8 cellular contexts compared by ENCODE assay signal in the genomic region with DNA sequence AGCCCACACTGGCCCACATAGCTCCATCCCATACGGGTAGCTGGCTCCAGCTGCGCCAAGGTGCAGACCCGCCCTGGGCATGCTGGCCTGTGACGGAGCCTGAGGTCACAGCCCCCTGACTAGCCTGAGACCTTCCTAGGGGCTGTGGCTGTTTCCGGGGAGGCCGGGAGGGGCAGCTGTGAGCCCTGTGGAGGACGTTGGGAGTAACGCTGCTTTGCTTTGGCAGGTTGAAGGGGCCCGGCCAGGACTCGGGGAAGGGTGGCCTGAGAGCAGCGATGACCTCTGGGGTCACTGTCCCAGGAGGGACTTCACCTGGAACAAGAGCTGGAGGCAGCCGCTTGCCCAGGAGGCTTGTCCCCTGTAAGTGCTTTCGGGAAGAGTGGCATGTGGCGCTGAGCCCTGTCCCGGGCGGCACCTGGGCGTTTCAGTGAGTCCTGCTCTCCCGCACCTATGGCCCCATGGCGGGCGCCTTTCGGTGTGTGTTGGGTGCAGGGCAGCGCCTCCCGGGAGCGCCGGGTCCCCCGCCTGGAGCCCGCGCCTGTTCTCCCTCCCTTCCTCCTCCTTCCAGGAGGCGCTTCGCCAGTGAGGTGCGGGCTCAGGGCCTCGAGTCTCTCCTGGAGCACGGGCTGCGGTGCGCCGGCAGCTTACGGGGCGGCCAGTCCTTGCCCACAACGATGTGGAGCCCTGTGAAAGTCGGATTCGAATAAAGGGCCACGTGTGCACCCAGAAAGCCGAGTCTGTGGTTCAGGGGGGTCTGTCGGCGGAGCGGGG. TPM values are rescaled to one million over a fixed set of nuclear protein-coding genes. Genes with fewer than 3 reads are reported as not detected.
DNase-seq lines count a peak whose midpoint lies in the region; ATAC-seq and TF ChIP-seq lines count a peak whose summit lies in the region.

No MANE protein-coding gene starts in this region.

- H3K9ac ChIP-seq in liver (ENCODE audit: low read depth in 1 of 2, low read length in 2 of 2) = no peak overlapping the region

- no peak for TF ChIP-seq EP300 in transverse colon (IDR thresholded peaks at IDR 0.05; ENCODE audit: low read depth)

- DNase-seq in activated T-cell treated with anti-CD3 and anti-CD28 coated beads, Interleukin-2, amount 50 U/mL, for 4 hours = no peak
- DNase-seq in activated T-cell treated with anti-CD3 and anti-CD28 coated beads, Interleukin-2, amount 50 U/mL, for 48 hours = no peak
- DNase-seq in ascending aorta (ENCODE audit: low spot score in 2 of 2) (no peak), transverse colon (no peak), cerebellar nuclear complex (lab: John Stamatoyannopoulos, UW) (no peak), cortex of kidney (lab: John Stamatoyannopoulos, UW) (no peak), NCI-H146 (lab: John Stamatoyannopoulos, UW) (no peak)

- no peaks in the 10 kb centered on the region for H3K27me3 Mint-ChIP-seq in activated T-cell treated with anti-CD3 and anti-CD28 coated beads, Interleukin-2, amount 50 U/mL, for 4 hours (ENCODE audit: low read depth)

- no peaks in the 10 kb centered on the region for H3K9me3 Mint-ChIP-seq in activated T-cell treated with anti-CD3 and anti-CD28 coated beads, Interleukin-2, amount 50 U/mL, for 4 hours

- H3K36me3 ChIP-seq in ascending aorta = peaks cover 49 to 57% of the 10 kb centered on the region in 2 donors
- peaks cover 20 to 33% (median 23%) of the 10 kb centered on the region in 4 donors for H3K36me3 ChIP-seq in liver (ENCODE audit: control insufficient read depth in 4 of 4, insufficient read depth in 3 of 4, low read depth in 1 of 4, low read length in 3 of 4)
- peaks cover 0 to 28% (median 13%) of the 10 kb centered on the region in 4 donors for H3K36me3 ChIP-seq in transverse colon

- H3K27me3 ChIP-seq in ascending aorta = no peaks in the 10 kb centered on the region
- no peaks in the 10 kb centered on the region for H3K27me3 ChIP-seq in liver (ENCODE audit: control insufficient read depth in 4 of 4, insufficient read depth in 4 of 4, low read length in 3 of 4)
- no peaks in the 10 kb centered on the region for H3K27me3 ChIP-seq in transverse colon

- peak overlapping the region; percentile 78 for H3K4me3 Mint-ChIP-seq in activated T-cell treated with anti-CD3 and anti-CD28 coated beads, Interleukin-2, amount 50 U/mL, for 4 hours

- intact Hi-C loops in ascending aorta (cut with DNase I) (no loop called here), transverse colon (cut with DNase I; ENCODE audit: low total_unique reads) (no loop called here)

- in situ Hi-C loops in transverse colon (cut with MboI; ENCODE audit: low pct_ligation_motif_present in 1 of 4, low pct_unique_long_range_greater_than_20kb in 1 of 4, low sequenced_read_pairs in 3 of 4) = no loop called here

- peaks cover 38% of the 10 kb centered on the region for H3K36me3 Mint-ChIP-seq in activated T-cell treated with anti-CD3 and anti-CD28 coated beads, Interleukin-2, amount 50 U/mL, for 4 hours (ENCODE audit: insufficient read depth)

- TF ChIP-seq POLR2A in transverse colon (IDR thresholded peaks at IDR 0.05) = no peak

- no peak for TF ChIP-seq CTCF in ascending aorta (IDR thresholded peaks at IDR 0.05)
- no peak for TF ChIP-seq CTCF in liver (IDR thresholded peaks at IDR 0.05; ENCODE audit: low read depth, low read length, missing input control)
- no peak for TF ChIP-seq CTCF in transverse colon (IDR thresholded peaks at IDR 0.05)

- no peak for TF ChIP-seq RAD21 in liver (IDR thresholded peaks at IDR 0.05)

- 71% methylated on average over 46 of the region's 46 CpGs for WGBS in liver
- 83 to 87% methylated on average over 3 to 40 of the region's 46 CpGs for WGBS in transverse colon (ENCODE audit: low coverage in 1 of 2), 2 donors

- H3K9me3 ChIP-seq in ascending aorta = no peaks in the 10 kb centered on the region
- no peaks in the 10 kb centered on the region for H3K9me3 ChIP-seq in liver (ENCODE audit: control insufficient read depth in 4 of 4, low read length in 3 of 4)
- H3K9me3 ChIP-seq in transverse colon = no peaks in the 10 kb centered on the region

- peaks cover 49% of the 10 kb centered on the region for H3K4me1 Mint-ChIP-seq in activated T-cell treated with anti-CD3 and anti-CD28 coated beads, Interleukin-2, amount 50 U/mL, for 4 hours (ENCODE audit: low read depth)

- peak overlapping the region; percentile 79 to 86 for H3K4me3 ChIP-seq in ascending aorta
- H3K4me3 ChIP-seq in liver (ENCODE audit: low read depth in 1 of 3, low read length in 3 of 3) = peak overlapping the region in 1 of 3 donors; percentile 66
- H3K4me3 ChIP-seq in transverse colon = peak overlapping the region in 2 of 4 donors; percentile 58 to 59

- H3K27ac ChIP-seq in ascending aorta (peak overlapping the region; percentile 94 to 99), liver (ENCODE audit: low read depth in 1 of 2, low read length in 2 of 2) (peak overlapping the region; percentile 89 to 98), transverse colon (peak overlapping the region; percentile 98 to 100 (median 100))

- no peak for ATAC-seq in activated T-cell treated with anti-CD3 and anti-CD28 coated beads, Interleukin-2, amount 50 U/mL, for 4 hours

- H3K4me1 ChIP-seq in ascending aorta (peaks cover 33 to 55% of the 10 kb centered on the region in 2 donors), liver (ENCODE audit: control insufficient read depth in 4 of 4, insufficient read depth in 4 of 4, low read length in 3 of 4) (peaks cover 24 to 65% (median 58%) of the 10 kb centered on the region in 4 donors), transverse colon (peaks cover 55 to 67% (median 65%) of the 10 kb centered on the region in 4 donors)

TF ChIP-seq in liver, 16 proteins besides CTCF, POLR2A, EP300 and RAD21:
- TF ChIP-seq TAF1 (conservative IDR thresholded peaks at IDR 0.05) (no peak), JUND (IDR thresholded peaks at IDR 0.05) (no peak), FOXA2 (IDR thresholded peaks at IDR 0.05) (no peak), SP1 (IDR thresholded peaks at IDR 0.05) (no peak), FOXA1 (IDR thresholded peaks at IDR 0.05) (no peak)
- TF ChIP-seq, protein P1, sequence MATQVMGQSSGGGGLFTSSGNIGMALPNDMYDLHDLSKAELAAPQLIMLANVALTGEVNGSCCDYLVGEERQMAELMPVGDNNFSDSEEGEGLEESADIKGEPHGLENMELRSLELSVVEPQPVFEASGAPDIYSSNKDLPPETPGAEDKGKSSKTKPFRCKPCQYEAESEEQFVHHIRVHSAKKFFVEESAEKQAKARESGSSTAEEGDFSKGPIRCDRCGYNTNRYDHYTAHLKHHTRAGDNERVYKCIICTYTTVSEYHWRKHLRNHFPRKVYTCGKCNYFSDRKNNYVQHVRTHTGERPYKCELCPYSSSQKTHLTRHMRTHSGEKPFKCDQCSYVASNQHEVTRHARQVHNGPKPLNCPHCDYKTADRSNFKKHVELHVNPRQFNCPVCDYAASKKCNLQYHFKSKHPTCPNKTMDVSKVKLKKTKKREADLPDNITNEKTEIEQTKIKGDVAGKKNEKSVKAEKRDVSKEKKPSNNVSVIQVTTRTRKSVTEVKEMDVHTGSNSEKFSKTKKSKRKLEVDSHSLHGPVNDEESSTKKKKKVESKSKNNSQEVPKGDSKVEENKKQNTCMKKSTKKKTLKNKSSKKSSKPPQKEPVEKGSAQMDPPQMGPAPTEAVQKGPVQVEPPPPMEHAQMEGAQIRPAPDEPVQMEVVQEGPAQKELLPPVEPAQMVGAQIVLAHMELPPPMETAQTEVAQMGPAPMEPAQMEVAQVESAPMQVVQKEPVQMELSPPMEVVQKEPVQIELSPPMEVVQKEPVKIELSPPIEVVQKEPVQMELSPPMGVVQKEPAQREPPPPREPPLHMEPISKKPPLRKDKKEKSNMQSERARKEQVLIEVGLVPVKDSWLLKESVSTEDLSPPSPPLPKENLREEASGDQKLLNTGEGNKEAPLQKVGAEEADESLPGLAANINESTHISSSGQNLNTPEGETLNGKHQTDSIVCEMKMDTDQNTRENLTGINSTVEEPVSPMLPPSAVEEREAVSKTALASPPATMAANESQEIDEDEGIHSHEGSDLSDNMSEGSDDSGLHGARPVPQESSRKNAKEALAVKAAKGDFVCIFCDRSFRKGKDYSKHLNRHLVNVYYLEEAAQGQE (IDR thresholded peaks at IDR 0.05) = no peak

RNA-seq across cellular contexts. Expression of a gene that starts 1.1 kb away (rescaled TPM):
- total RNA-seq in activated T-cell treated with anti-CD3 and anti-CD28 coated beads, Interleukin-2, amount 50 U/mL, for 4 hours = 100 to 1,000 TPM; 189 to 199 (median 194) TPM
- 156 TPM for total RNA-seq in ascending aorta
- 10 to 100 TPM; 14.6 to 15.7 TPM for total RNA-seq in liver
- polyA plus RNA-seq in liver = 10 to 100 TPM; 51.9 to 79.8 TPM
- 100 to 1,000 TPM in 2 of 4 donors, 10 to 100 TPM in 2; 72.5 to 116 (median 99.0) TPM for total RNA-seq in transverse colon

RNA-seq across cellular contexts. Expression of a gene that starts 5.1 kb away (rescaled TPM):
- 100 to 1,000 TPM; 269 to 294 (median 285) TPM for total RNA-seq in activated T-cell treated with anti-CD3 and anti-CD28 coated beads, Interleukin-2, amount 50 U/mL, for 4 hours
- 442 TPM for total RNA-seq in ascending aorta
- total RNA-seq in liver = 100 to 1,000 TPM in 1 of 2 donors, 10 to 100 TPM in 1; 80.5 to 135 TPM
- polyA plus RNA-seq in liver = 100 to 1,000 TPM in 1 of 2 donors, 10 to 100 TPM in 1; 41.1 to 113 TPM
- 100 to 1,000 TPM; 431 to 488 (median 460) TPM for total RNA-seq in transverse colon

RNA-seq across cellular contexts. Expression of a gene that starts 11.4 kb away (rescaled TPM):
- total RNA-seq in activated T-cell treated with anti-CD3 and anti-CD28 coated beads, Interleukin-2, amount 50 U/mL, for 4 hours = not detected
- total RNA-seq in ascending aorta = not detected
- total RNA-seq in liver = 1 to 10 TPM in 1 of 2 donors, under 1 TPM in 1; 0.98 to 6.2 TPM
- 1 to 10 TPM; 2.5 to 9.8 TPM for polyA plus RNA-seq in liver
- total RNA-seq in transverse colon = 100 to 1,000 TPM in 1 of 4 donors, 10 to 100 TPM in 3; 30.5 to 112 (median 40.6) TPM

RNA-seq across cellular contexts. Expression of a gene that starts 25.9 kb away (rescaled TPM):
- total RNA-seq in activated T-cell treated with anti-CD3 and anti-CD28 coated beads, Interleukin-2, amount 50 U/mL, for 4 hours = 10 to 100 TPM; 63.2 to 70.0 (median 68.7) TPM
- total RNA-seq in ascending aorta (307 TPM), liver (10 to 100 TPM in 1 of 2 donors, 1 to 10 TPM in 1; 9.1 to 22.9 TPM), transverse colon (100 to 1,000 TPM in 3 of 4 donors, 10 to 100 TPM in 1; 89.4 to 379 (median 116) TPM)
- 10 to 100 TPM in 1 of 2 donors, 1 to 10 TPM in 1; 2.9 to 14.6 TPM for polyA plus RNA-seq in liver

RNA-seq across cellular contexts. Expression of a gene that starts 32.7 kb away (rescaled TPM):
- total RNA-seq in activated T-cell treated with anti-CD3 and anti-CD28 coated beads, Interleukin-2, amount 50 U/mL, for 4 hours = 100 to 1,000 TPM; 259 to 434 (median 312) TPM
- total RNA-seq in ascending aorta (232 TPM), liver (10 to 100 TPM; 20.2 to 44.5 TPM), transverse colon (100 to 1,000 TPM; 157 to 650 (median 240) TPM)
- 100 to 1,000 TPM; 246 to 315 TPM for polyA plus RNA-seq in liver

Comparison
In these comparisons a context has a peak if more than half of its experiments do, and no peak if none do; other contexts are left out.
1. RNA of a gene that starts 11.4 kb away (total RNA-seq): 30.5 to 112 TPM in transverse colon; 0.98 to 6.2 TPM in liver, not detected in activated T-cell treated with anti-CD3 and anti-CD28 coated beads, Interleukin-2, amount 50 U/mL, for 4 hours and not detected in ascending aorta (single experiment); every median in the first group is over 4 times any median in the second.
2. Peak in every context shown above with its lines, with median percentiles within 50 percentile points of each other: H3K27ac ChIP-seq.